Comparison of ENCODE assay signal across 1 cellular context in genomic region chr12:112013601-112014402, GRCh38.
TF ChIP-seq lines count a peak whose summit lies in the region.

No MANE protein-coding gene starts in this region.

TF ChIP-seq in HepG2, 621 proteins besides CTCF, POLR2A, EP300 and RAD21 (continued from another document and continues in another):
- TF ChIP-seq PBX2 (CRISPR knock-in tag; IDR thresholded peaks at IDR 0.05) (no peak), SP4 (CRISPR knock-in tag; IDR thresholded peaks at IDR 0.05) (no peak; the same call in 1 of the 2 replicates), TEF (CRISPR knock-in tag; IDR thresholded peaks at IDR 0.05) (peak; percentile 56; the same call in 1 of the 2 replicates), ZFX (CRISPR knock-in tag; IDR thresholded peaks at IDR 0.05; ENCODE audit: low read depth) (peak; percentile 87), PHB2 (IDR thresholded peaks at IDR 0.05; ENCODE audit: partially characterized antibody) (no peak), ZNF780A (CRISPR knock-in tag; IDR thresholded peaks at IDR 0.05) (peak; percentile 74; the same call in 1 of the 2 replicates), ZC3H4 (CRISPR knock-in tag; IDR thresholded peaks at IDR 0.05; ENCODE audit: borderline replicate concordance) (peak; percentile 51; the same call in 1 of the 2 replicates), ATAD3A (CRISPR knock-in tag; IDR thresholded peaks at IDR 0.05) (peak; percentile 15; the same call in 1 of the 2 replicates), ZNF629 (CRISPR knock-in tag; conservative IDR thresholded peaks at IDR 0.05) (no peak), ZBTB33 (CRISPR knock-in tag; IDR thresholded peaks at IDR 0.05) (no peak), MTERF4 (CRISPR knock-in tag; IDR thresholded peaks at IDR 0.05) (0 out of 2 replicates have a peak, but pooled peaks have one; percentile 23), ARNTL (CRISPR knock-in tag; IDR thresholded peaks at IDR 0.05) (no peak), ARID3A (IDR thresholded peaks at IDR 0.05; ENCODE audit: low read depth, low read length) (peak; percentile 38; the same call in 1 of the 2 replicates), ZSCAN12 (CRISPR knock-in tag; IDR thresholded peaks at IDR 0.05) (no peak), PHF5A (CRISPR knock-in tag; IDR thresholded peaks at IDR 0.05; ENCODE audit: low read depth, unreplicated experiment) (peak; percentile 39), KLF15 (CRISPR knock-in tag; IDR thresholded peaks at IDR 0.05; ENCODE audit: borderline replicate concordance) (peak; percentile 22; the same call in 1 of the 2 replicates), TBX2 (CRISPR knock-in tag; IDR thresholded peaks at IDR 0.05; ENCODE audit: borderline replicate concordance) (peak; percentile 50), SSRP1 (CRISPR knock-in tag; IDR thresholded peaks at IDR 0.05) (no peak), ZNF7 (CRISPR knock-in tag; IDR thresholded peaks at IDR 0.05) (0 out of 2 replicates have a peak, but pooled peaks have one; percentile 7), NFAT5 (CRISPR knock-in tag; IDR thresholded peaks at IDR 0.05) (no peak), MTA1 (CRISPR knock-in tag; IDR thresholded peaks at IDR 0.05; ENCODE audit: borderline replicate concordance) (peak; percentile 70; the same call in 1 of the 2 replicates), USF2 (IDR thresholded peaks at IDR 0.05; ENCODE audit: low read depth, low read length) (no peak), USF2 (CRISPR knock-in tag; IDR thresholded peaks at IDR 0.05; ENCODE audit: borderline replicate concordance) (peak; percentile 87; the same call in 1 of the 2 replicates), NR3C1 (CRISPR knock-in tag; IDR thresholded peaks at IDR 0.05) (no peak), SAFB2 (CRISPR knock-in tag; IDR thresholded peaks at IDR 0.05; ENCODE audit: borderline replicate concordance, low read depth) (peak; percentile 24; the same call in 1 of the 2 replicates), ZNF343 (CRISPR knock-in tag; IDR thresholded peaks at IDR 0.05) (peak; percentile 85; the same call in 1 of the 2 replicates), ZNF513 (CRISPR knock-in tag; conservative IDR thresholded peaks at IDR 0.05) (no peak), PRDM10 (CRISPR knock-in tag; IDR thresholded peaks at IDR 0.05; ENCODE audit: low read depth) (peak; percentile 65; the same call in 1 of the 2 replicates), TAF15 (IDR thresholded peaks at IDR 0.05; ENCODE audit: low read depth, low read length, poor library complexity, severe bottlenecking) (peak; percentile 34), ZNF574 (CRISPR knock-in tag; IDR thresholded peaks at IDR 0.05) (no peak), NRL (CRISPR knock-in tag; IDR thresholded peaks at IDR 0.05; ENCODE audit: borderline replicate concordance) (no peak; the same call in 1 of the 2 replicates), MLLT10 (CRISPR knock-in tag; IDR thresholded peaks at IDR 0.05) (no peak), PHF8 (CRISPR knock-in tag; IDR thresholded peaks at IDR 0.05) (peak; percentile 74)
